1 cellular context compared by ENCODE assay signal in genomic region chr1:43381609-43382008, GRCh38.
TF ChIP-seq lines count a peak whose summit lies in the region.

No MANE protein-coding gene starts in this region.

TF ChIP-seq in IMR-90, 13 proteins besides CTCF, POLR2A, EP300 and RAD21:
- TF ChIP-seq MAFK (IDR thresholded peaks at IDR 0.05; ENCODE audit: low read depth, low read length) (no peak), MAZ (IDR thresholded peaks at IDR 0.05; ENCODE audit: borderline replicate concordance, low read depth, low read length) (no peak), ELK1 (IDR thresholded peaks at IDR 0.05; ENCODE audit: borderline replicate concordance, low read depth, low read length) (no peak)
